In the genomic region with DNA sequence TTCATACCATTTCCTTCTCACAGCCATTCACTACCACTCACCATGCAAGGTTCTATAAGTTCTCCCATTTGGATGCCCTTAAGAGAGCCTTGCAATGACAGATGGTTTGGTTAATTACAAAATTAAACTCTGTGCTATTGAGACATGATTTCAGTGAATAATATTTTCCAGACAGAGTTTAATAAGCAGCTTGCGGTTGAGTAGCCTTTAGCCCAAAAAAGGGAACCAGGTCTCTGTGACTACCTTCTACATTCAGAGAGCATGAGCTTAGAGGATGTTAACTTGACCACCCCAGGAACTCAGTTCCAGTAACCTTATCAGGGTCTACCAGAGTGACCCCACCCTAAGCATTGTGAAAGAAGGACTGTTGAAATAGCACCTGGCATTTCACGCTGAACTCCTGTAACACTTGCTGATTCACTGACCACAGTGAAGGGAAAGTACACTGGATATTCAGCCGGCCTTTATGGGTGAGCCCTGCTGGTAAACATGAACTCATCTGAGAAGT, we compare ENCODE assay signal across 9 cellular contexts.
A peak's percentile ranks its signal among the peaks of the same experiment; 100 is the strongest.
DNase-seq lines count a peak whose midpoint lies in the region; ATAC-seq, FAIRE-seq and TF ChIP-seq lines count a peak whose summit lies in the region.
"Had no signal": no experiment of that assay in that cellular context is flagged by ENCODE, and none has a peak within 500 bp of the region (broad histone marks: within the 10 kb centered on the region; RNA-seq: fewer than 3 reads in every experiment).

No MANE protein-coding gene starts in this region.

- peak; percentile 86 for ATAC-seq in GM21717 (IDR thresholded peaks at IDR 0.05; ENCODE audit: unreplicated experiment)
- peak; percentile 97 to 99 for ATAC-seq in stimulated activated naive B cell treated with anti-CD40 and anti-IgM and Interleukin-4, amounts not matched to agents 10 μg/mL and 1 μg/mL and 100 μg/mL, for 72 hours (replicated peaks)
- ATAC-seq in naive thymus-derived CD8-positive, alpha-beta T cell: no peak

- peak overlapping the region; percentile 17 for H3K4me3 Mint-ChIP-seq in stimulated activated naive B cell treated with anti-CD40 and anti-IgM and Interleukin-4, amounts not matched to agents 10 μg/mL and 1 μg/mL and 100 μg/mL, for 72 hours
- no peak overlapping the region for H3K4me3 Mint-ChIP-seq in naive thymus-derived CD8-positive, alpha-beta T cell

- H3K9me3 Mint-ChIP-seq in stimulated activated naive B cell treated with anti-CD40 and anti-IgM and Interleukin-4, amounts not matched to agents 10 μg/mL and 1 μg/mL and 100 μg/mL, for 72 hours: no peaks in the 10 kb centered on the region
- no peaks in the 10 kb centered on the region for H3K9me3 Mint-ChIP-seq in naive thymus-derived CD8-positive, alpha-beta T cell

- H3K36me3 ChIP-seq in bronchial epithelial cell (ENCODE audit: control insufficient read depth, insufficient read depth, low read length): no peaks in the 10 kb centered on the region
- H3K36me3 ChIP-seq: heart right ventricle had no signal

- FAIRE-seq in bronchial epithelial cell (lab: Jason Lieb, UNC): peak; percentile 80

- H3K4me3 ChIP-seq in bronchial epithelial cell (ENCODE audit: low read depth, low read length): no peak overlapping the region
- H3K4me3 ChIP-seq: heart right ventricle had no signal

- DNase-seq in GM04503 (ENCODE audit: low read depth) (peak; percentile 19), KBM-7 (peak; percentile 12), bronchial epithelial cell (ENCODE audit: low read depth) (peak; percentile 98), NCI-H1048 (lab: John Stamatoyannopoulos, UW) (no peak), NCI-H526 treated with DMSO at 0.1 percent for 48 hours (lab: John Stamatoyannopoulos, UW) (no peak)
- DNase-seq in stimulated activated naive B cell treated with anti-CD40 and anti-IgM and Interleukin-4, amounts not matched to agents 10 μg/mL and 1 μg/mL and 100 μg/mL, for 72 hours: peak; percentile 70
- DNase-seq in naive thymus-derived CD8-positive, alpha-beta T cell: no peak
- DNase-seq: heart right ventricle had no signal

- no peaks in the 10 kb centered on the region for H3K27me3 Mint-ChIP-seq in stimulated activated naive B cell treated with anti-CD40 and anti-IgM and Interleukin-4, amounts not matched to agents 10 μg/mL and 1 μg/mL and 100 μg/mL, for 72 hours
- no peaks in the 10 kb centered on the region for H3K27me3 Mint-ChIP-seq in naive thymus-derived CD8-positive, alpha-beta T cell

- peak overlapping the region; percentile 16 for H3K27ac Mint-ChIP-seq in stimulated activated naive B cell treated with anti-CD40 and anti-IgM and Interleukin-4, amounts not matched to agents 10 μg/mL and 1 μg/mL and 100 μg/mL, for 72 hours
- no peak overlapping the region for H3K27ac Mint-ChIP-seq in naive thymus-derived CD8-positive, alpha-beta T cell

- H3K27me3 ChIP-seq in bronchial epithelial cell (ENCODE audit: control insufficient read depth, insufficient read depth, low read length): no peaks in the 10 kb centered on the region
- H3K27me3 ChIP-seq: heart right ventricle had no signal

- peaks cover 12 to 30% of the 10 kb centered on the region in 2 donors for H3K4me1 Mint-ChIP-seq in stimulated activated naive B cell treated with anti-CD40 and anti-IgM and Interleukin-4, amounts not matched to agents 10 μg/mL and 1 μg/mL and 100 μg/mL, for 72 hours
- H3K4me1 Mint-ChIP-seq in naive thymus-derived CD8-positive, alpha-beta T cell: peaks cover 0 to 8% (median 0%) of the 10 kb centered on the region in 4 donors

- POLR2A ChIA-PET in naive thymus-derived CD8-positive, alpha-beta T cell (lab: Charles Lee): no interaction called here

- TF ChIP-seq CTCF in bronchial epithelial cell (IDR thresholded peaks at IDR 0.05; ENCODE audit: insufficient read depth, low read length, severe bottlenecking): no peak

- no peaks in the 10 kb centered on the region for H3K36me3 Mint-ChIP-seq in stimulated activated naive B cell treated with anti-CD40 and anti-IgM and Interleukin-4, amounts not matched to agents 10 μg/mL and 1 μg/mL and 100 μg/mL, for 72 hours
- no peaks in the 10 kb centered on the region for H3K36me3 Mint-ChIP-seq in naive thymus-derived CD8-positive, alpha-beta T cell

- in situ Hi-C loops in KBM-7 (cut with MboI; ENCODE audit: low pct_unique_long_range_greater_than_20kb, low sequenced_read_pairs): no loop called here

Comparison
In these comparisons a context has a peak if more than half of its experiments do, and no peak if none do; other contexts are left out.
1. DNase-seq: peak in GM04503 (single experiment), KBM-7 (single experiment), bronchial epithelial cell (single experiment) and stimulated activated naive B cell treated with anti-CD40 and anti-IgM and Interleukin-4, amounts not matched to agents 10 μg/mL and 1 μg/mL and 100 μg/mL, for 72 hours (single experiment); none in naive thymus-derived CD8-positive, alpha-beta T cell (0 of 10), NCI-H1048 (single experiment) and NCI-H526 treated with DMSO at 0.1 percent for 48 hours (single experiment).
2. ATAC-seq: peak in GM21717 (single experiment) and stimulated activated naive B cell treated with anti-CD40 and anti-IgM and Interleukin-4, amounts not matched to agents 10 μg/mL and 1 μg/mL and 100 μg/mL, for 72 hours (2 of 2); none in naive thymus-derived CD8-positive, alpha-beta T cell (0 of 2).
3. H3K4me3 Mint-ChIP-seq: peak in stimulated activated naive B cell treated with anti-CD40 and anti-IgM and Interleukin-4, amounts not matched to agents 10 μg/mL and 1 μg/mL and 100 μg/mL, for 72 hours (2 of 2); none in naive thymus-derived CD8-positive, alpha-beta T cell (0 of 10).